ENCODE assay signal across 8 cellular contexts in genomic region chr9:6079386-6079785, GRCh38.
DNase-seq lines count a peak whose midpoint lies in the region; ATAC-seq and TF ChIP-seq lines count a peak whose summit lies in the region.

No MANE protein-coding gene starts in this region.

- no peaks in the 10 kb centered on the region for H3K9me3 ChIP-seq in CD8-positive, alpha-beta T cell (ENCODE audit: low read length)
- no peaks in the 10 kb centered on the region for H3K9me3 ChIP-seq in neural progenitor cell (ENCODE audit: low read depth)

- no peak overlapping the region for H3K27ac Mint-ChIP-seq in CD8-positive, alpha-beta T cell
- H3K27ac Mint-ChIP-seq in chondrocyte (ENCODE audit: unreplicated experiment) (no peak overlapping the region), neural progenitor cell (no peak overlapping the region)
- H3K27ac Mint-ChIP-seq in activated naive CD4-positive, alpha-beta T cell treated with anti-CD3 and anti-CD28 coated beads for 36 hours: no peak overlapping the region

- no peaks in the 10 kb centered on the region for H3F3A ChIP-seq in neural progenitor cell (ENCODE audit: low read depth)

- CTCF ChIA-PET in CD8-positive, alpha-beta T cell (lab: Charles Lee): no interaction called here
- CTCF ChIA-PET in activated naive CD4-positive, alpha-beta T cell treated with anti-CD3 and anti-CD28 coated beads for 36 hours (lab: Charles Lee): no interaction called here

- intact Hi-C loops in CD8-positive, alpha-beta T cell (cut with DNase I, micrococcal nuclease): no loop called here
- intact Hi-C loops in activated naive CD4-positive, alpha-beta T cell treated with anti-CD3 and anti-CD28 coated beads for 36 hours (cut with micrococcal nuclease): no loop called here

- no peak overlapping the region for H3K9ac ChIP-seq in neural progenitor cell

- POLR2A ChIA-PET in CD8-positive, alpha-beta T cell (lab: Charles Lee): no interaction called here

- H3K4me3 Mint-ChIP-seq in CD8-positive, alpha-beta T cell: peak overlapping the region; percentile 93
- H3K4me3 Mint-ChIP-seq in chondrocyte (ENCODE audit: unreplicated experiment) (peak overlapping the region; percentile 88), neural progenitor cell (peak overlapping the region; percentile 58)
- H3K4me3 Mint-ChIP-seq in activated naive CD4-positive, alpha-beta T cell treated with anti-CD3 and anti-CD28 coated beads for 36 hours: no peak overlapping the region

- no peaks in the 10 kb centered on the region for H3K36me3 ChIP-seq in CD8-positive, alpha-beta T cell (ENCODE audit: insufficient read depth, low read length)
- H3K36me3 ChIP-seq in neural progenitor cell: no peaks in the 10 kb centered on the region

- H3K4me1 Mint-ChIP-seq in CD8-positive, alpha-beta T cell (ENCODE audit: low read depth): peaks cover 9% of the 10 kb centered on the region
- peaks cover 15% of the 10 kb centered on the region for H3K4me1 Mint-ChIP-seq in chondrocyte (ENCODE audit: low read depth)
- peaks cover 9% of the 10 kb centered on the region for H3K4me1 Mint-ChIP-seq in neural progenitor cell
- H3K4me1 Mint-ChIP-seq in activated naive CD4-positive, alpha-beta T cell treated with anti-CD3 and anti-CD28 coated beads for 36 hours (ENCODE audit: low read depth): no peaks in the 10 kb centered on the region

- peaks cover 4% of the 10 kb centered on the region for H3K27me3 Mint-ChIP-seq in CD8-positive, alpha-beta T cell (ENCODE audit: low read depth)
- H3K27me3 Mint-ChIP-seq in chondrocyte (ENCODE audit: low read depth): peaks cover 3% of the 10 kb centered on the region
- peaks cover 2% of the 10 kb centered on the region for H3K27me3 Mint-ChIP-seq in neural progenitor cell (ENCODE audit: insufficient read depth, low read depth)
- peaks cover 2% of the 10 kb centered on the region for H3K27me3 Mint-ChIP-seq in activated naive CD4-positive, alpha-beta T cell treated with anti-CD3 and anti-CD28 coated beads for 36 hours (ENCODE audit: low read depth)

- H4K20me1 ChIP-seq in neural progenitor cell (ENCODE audit: low read depth): no peaks in the 10 kb centered on the region

- no peaks in the 10 kb centered on the region for H3K27me3 ChIP-seq in CD8-positive, alpha-beta T cell (ENCODE audit: insufficient read depth, low read length)
- H3K27me3 ChIP-seq in neural progenitor cell: no peaks in the 10 kb centered on the region

- H3K9me3 Mint-ChIP-seq in CD8-positive, alpha-beta T cell: no peaks in the 10 kb centered on the region
- no peaks in the 10 kb centered on the region for H3K9me3 Mint-ChIP-seq in chondrocyte (ENCODE audit: low read depth)
- H3K9me3 Mint-ChIP-seq in neural progenitor cell: no peaks in the 10 kb centered on the region
- H3K9me3 Mint-ChIP-seq in activated naive CD4-positive, alpha-beta T cell treated with anti-CD3 and anti-CD28 coated beads for 36 hours: no peaks in the 10 kb centered on the region

- H3K79me2 ChIP-seq in neural progenitor cell (ENCODE audit: low read depth): no peaks in the 10 kb centered on the region

- no peak for DNase-seq in CD8-positive, alpha-beta T cell
- DNase-seq in LNCaP clone FGC (ENCODE audit: low read depth): no peak
- no peak for DNase-seq in chondrocyte (ENCODE audit: low spot score)
- no peak for DNase-seq in neural progenitor cell (ENCODE audit: low spot score)
- DNase-seq in activated naive CD4-positive, alpha-beta T cell treated with anti-CD3 and anti-CD28 coated beads for 36 hours: no peak
- no peak for DNase-seq in COR-L47 (lab: John Stamatoyannopoulos, UW)
- DNase-seq in COLO829 (ENCODE audit: low spot score): no peak

- H3K4me2 ChIP-seq in neural progenitor cell: peak overlapping the region; percentile 72

- H2AFZ ChIP-seq in neural progenitor cell (replicated peaks): peak overlapping the region; percentile 90

- H3K36me3 Mint-ChIP-seq in CD8-positive, alpha-beta T cell: peaks cover 3% of the 10 kb centered on the region
- H3K36me3 Mint-ChIP-seq in chondrocyte (ENCODE audit: low read depth): no peaks in the 10 kb centered on the region
- no peaks in the 10 kb centered on the region for H3K36me3 Mint-ChIP-seq in neural progenitor cell
- no peaks in the 10 kb centered on the region for H3K36me3 Mint-ChIP-seq in activated naive CD4-positive, alpha-beta T cell treated with anti-CD3 and anti-CD28 coated beads for 36 hours (ENCODE audit: low read depth)

- no peak overlapping the region for H3K4me3 ChIP-seq in CD8-positive, alpha-beta T cell (ENCODE audit: low read depth, low read length)
- H3K4me3 ChIP-seq in LNCaP clone FGC (ENCODE audit: low read depth, low read length) (peak overlapping the region; percentile 52), neural progenitor cell (peak overlapping the region; percentile 30)

- no peak for ATAC-seq in CD8-positive, alpha-beta T cell
- ATAC-seq in GM19324 (IDR thresholded peaks at IDR 0.05; ENCODE audit: low FRiP score, unreplicated experiment): no peak

- no peak overlapping the region for H3K27ac ChIP-seq in CD8-positive, alpha-beta T cell (ENCODE audit: low read depth, low read length)
- H3K27ac ChIP-seq in neural progenitor cell: no peak overlapping the region

- no peak for TF ChIP-seq CTCF in CD8-positive, alpha-beta T cell (IDR thresholded peaks at IDR 0.05)
- no peak for TF ChIP-seq CTCF in LNCaP clone FGC (IDR thresholded peaks at IDR 0.05; ENCODE audit: control insufficient read depth, extremely low read depth, insufficient read depth)
- TF ChIP-seq CTCF in chondrocyte (IDR thresholded peaks at IDR 0.05): no peak
- TF ChIP-seq CTCF in neural progenitor cell (IDR thresholded peaks at IDR 0.05): no peak

- H3K4me1 ChIP-seq in CD8-positive, alpha-beta T cell (ENCODE audit: insufficient read depth, low read length): no peaks in the 10 kb centered on the region
- H3K4me1 ChIP-seq in neural progenitor cell: peaks cover 7% of the 10 kb centered on the region
